7 cellular contexts compared by ENCODE assay signal in genomic region chr13:59360916-59361315, GRCh38.
"Had no signal": no experiment of that assay in that cellular context is flagged by ENCODE, and none has a peak within 500 bp of the region (broad histone marks: within the 10 kb centered on the region; RNA-seq: fewer than 3 reads in every experiment).

No MANE protein-coding gene starts in this region.

- H3K9me3 Mint-ChIP-seq: IgD-negative memory B cell had no signal

- FAIRE-seq: HepG2, HTR-8/SVneo, K562 had no signal

- H3K27me3 Mint-ChIP-seq: IgD-negative memory B cell had no signal

- H3K36me3 Mint-ChIP-seq: IgD-negative memory B cell had no signal

- H3K4me3 Mint-ChIP-seq: IgD-negative memory B cell had no signal

- DNase-seq: IMR-90, KBM-7, KG1 had no signal

- ATAC-seq: HepG2, K562 had no signal

- H3K4me3 ChIP-seq: K562 had no signal

- H3K27ac Mint-ChIP-seq: IgD-negative memory B cell had no signal
